1 cellular context compared by ENCODE assay signal in genomic region chrX:129099206-129099605, GRCh38.
TF ChIP-seq lines count a peak whose summit lies in the region.

No MANE protein-coding gene starts in this region.

TF ChIP-seq in WTC11, 78 proteins besides CTCF, POLR2A, EP300 and RAD21 (continued from another document):
- TF ChIP-seq GABPB1 (CRISPR knock-in tag; IDR thresholded peaks at IDR 0.05) (no peak), ZNF121 (CRISPR knock-in tag; IDR thresholded peaks at IDR 0.05) (no peak), HMGA2 (CRISPR knock-in tag; IDR thresholded peaks at IDR 0.05) (no peak)
